ENCODE assay signal across 1 cellular context in genomic region chr2:219294356-219295351, GRCh38.
A peak's percentile ranks its signal among the peaks of the same experiment; 100 is the strongest.
TF ChIP-seq lines count a peak whose summit lies in the region.

No MANE protein-coding gene starts in this region.

TF ChIP-seq in HepG2, 621 proteins besides CTCF, POLR2A, EP300 and RAD21 (continued from another document and continues in another):
- TF ChIP-seq ZBTB25 (CRISPR knock-in tag; IDR thresholded peaks at IDR 0.05) (peak; percentile 38; the same call in 1 of the 2 replicates), NFKBIZ (CRISPR knock-in tag; IDR thresholded peaks at IDR 0.05) (peak; percentile 77; the same call in 1 of the 2 replicates), ONECUT2 (CRISPR knock-in tag; IDR thresholded peaks at IDR 0.05) (no peak), MXD1 (CRISPR knock-in tag; IDR thresholded peaks at IDR 0.05) (peak; percentile 81), FOXA3 (CRISPR knock-in tag; IDR thresholded peaks at IDR 0.05) (peak; percentile 74), FOXC1 (CRISPR knock-in tag; IDR thresholded peaks at IDR 0.05; ENCODE audit: borderline replicate concordance) (peak; percentile 96), ZBTB40 (IDR thresholded peaks at IDR 0.05) (no peak), ZBTB40 (CRISPR knock-in tag; IDR thresholded peaks at IDR 0.05) (no peak; the same call in 1 of the 2 replicates), ZNF350 (CRISPR knock-in tag; IDR thresholded peaks at IDR 0.05; ENCODE audit: borderline replicate concordance, low read depth) (peak; percentile 56; the same call in 1 of the 2 replicates), ZNF781 (CRISPR knock-in tag; IDR thresholded peaks at IDR 0.05; ENCODE audit: borderline replicate concordance, not compliant biosample characterization) (peak; percentile 27), ZNF143 (CRISPR knock-in tag; IDR thresholded peaks at IDR 0.05) (0 out of 2 replicates have a peak, but pooled peaks have one; percentile 35), CENPX (CRISPR knock-in tag; IDR thresholded peaks at IDR 0.05) (no peak), ZNF678 (CRISPR knock-in tag; IDR thresholded peaks at IDR 0.05) (0 out of 2 replicates have a peak, but pooled peaks have one; percentile 43), ZNF883 (CRISPR knock-in tag; IDR thresholded peaks at IDR 0.05; ENCODE audit: not compliant biosample characterization) (peak; percentile 61), SNAI1 (CRISPR knock-in tag; IDR thresholded peaks at IDR 0.05; ENCODE audit: borderline replicate concordance) (no peak), SAP130 (CRISPR knock-in tag; IDR thresholded peaks at IDR 0.05; ENCODE audit: low read depth) (peak; percentile 93), TFE3 (CRISPR knock-in tag; IDR thresholded peaks at IDR 0.05) (no peak), ZNF276 (CRISPR knock-in tag; IDR thresholded peaks at IDR 0.05; ENCODE audit: low read depth) (0 out of 2 replicates have a peak, but pooled peaks have one; percentile 58), ATM (IDR thresholded peaks at IDR 0.05; ENCODE audit: borderline replicate concordance) (0 out of 2 replicates have a peak, but pooled peaks have one; percentile 12), PHF21A (CRISPR knock-in tag; IDR thresholded peaks at IDR 0.05) (peak; percentile 70; the same call in 1 of the 2 replicates), ZSCAN31 (CRISPR knock-in tag; IDR thresholded peaks at IDR 0.05; ENCODE audit: low read depth) (peak; percentile 97), ZNF232 (CRISPR knock-in tag; IDR thresholded peaks at IDR 0.05; ENCODE audit: borderline replicate concordance) (peak; percentile 91; the same call in 1 of the 2 replicates), CREBL2 (CRISPR knock-in tag; IDR thresholded peaks at IDR 0.05; ENCODE audit: borderline replicate concordance) (no peak; the same call in 1 of the 2 replicates), ZNF382 (CRISPR knock-in tag; IDR thresholded peaks at IDR 0.05; ENCODE audit: borderline replicate concordance) (no peak), ZNF605 (CRISPR knock-in tag; IDR thresholded peaks at IDR 0.05) (no peak; the same call in 1 of the 2 replicates), ZNF275 (CRISPR knock-in tag; IDR thresholded peaks at IDR 0.05; ENCODE audit: borderline replicate concordance) (peak; percentile 86; the same call in 1 of the 2 replicates), PBX3 (CRISPR knock-in tag; IDR thresholded peaks at IDR 0.05; ENCODE audit: borderline replicate concordance) (no peak), FOXP4 (CRISPR knock-in tag; IDR thresholded peaks at IDR 0.05) (peak; percentile 33; the same call in 1 of the 2 replicates), PHF20 (CRISPR knock-in tag; IDR thresholded peaks at IDR 0.05) (peak; percentile 63; the same call in 1 of the 2 replicates), SKI (IDR thresholded peaks at IDR 0.05; ENCODE audit: partially characterized antibody) (peak; percentile 19), FOXO4 (CRISPR knock-in tag; conservative IDR thresholded peaks at IDR 0.05) (no peak), DNMT3B (CRISPR knock-in tag; conservative IDR thresholded peaks at IDR 0.05) (no peak), ZNF362 (CRISPR knock-in tag; IDR thresholded peaks at IDR 0.05; ENCODE audit: borderline replicate concordance) (peak; percentile 52; the same call in 1 of the 2 replicates), RBM22 (optimal IDR thresholded peaks at IDR 0.05; ENCODE audit: low read length) (no peak), DPF2 (CRISPR knock-in tag; IDR thresholded peaks at IDR 0.05; ENCODE audit: borderline replicate concordance, low read depth) (peak; percentile 71; the same call in 1 of the 2 replicates)
